In the genomic region with DNA sequence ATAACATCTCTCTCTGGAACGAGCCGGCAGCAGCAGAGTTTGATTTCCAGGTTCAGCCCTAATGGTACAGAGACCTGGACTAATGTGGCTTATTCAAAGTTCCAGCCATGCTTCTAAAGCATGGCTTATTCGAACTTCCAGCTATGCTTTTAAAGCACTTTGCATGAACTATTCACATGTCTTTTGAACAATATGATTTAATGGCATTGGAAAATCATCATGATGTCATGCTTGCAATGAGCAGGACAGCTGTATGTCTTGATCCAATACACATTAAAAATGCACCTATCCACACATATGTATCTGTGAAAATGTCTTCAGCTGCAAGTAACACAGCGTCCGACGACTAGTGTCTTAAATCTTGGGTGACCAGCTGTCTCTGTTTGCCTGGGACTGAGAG, we compare ENCODE assay signal across 24 cellular contexts.
"Had no signal": no experiment of that assay in that cellular context is flagged by ENCODE, and none has a peak within 500 bp of the region (broad histone marks: within the 10 kb centered on the region; RNA-seq: fewer than 3 reads in every experiment).

No MANE protein-coding gene starts in this region.

- FAIRE-seq: colon, endometrium, islet of Langerhans, keratinocyte had no signal

- H3K27ac ChIP-seq: coronary artery, esophagus squamous epithelium, gastrocnemius medialis, heart right ventricle, left lung, lower lobe of right lung had no signal

- H3K4me3 ChIP-seq: coronary artery, dorsolateral prefrontal cortex, esophagus squamous epithelium, gastrocnemius medialis, heart right ventricle, left lung, lower lobe of right lung, mucosa of descending colon had no signal

- ATAC-seq: effector memory CD8-positive, alpha-beta T cell; gastrocnemius medialis; heart right ventricle; left cardiac atrium; left lung; left ventricle myocardium superior; lower lobe of right lung; mucosa of descending colon had no signal

- H3K36me3 ChIP-seq: esophagus squamous epithelium, heart right ventricle, left lung, lower lobe of right lung had no signal

- H3K27me3 ChIP-seq: dorsolateral prefrontal cortex, esophagus squamous epithelium, gastrocnemius medialis, heart right ventricle, left lung had no signal

- H3K4me1 ChIP-seq: esophagus squamous epithelium, left lung, lower lobe of right lung had no signal

- H3K9me3 ChIP-seq: esophagus squamous epithelium, gastrocnemius medialis, heart right ventricle, left lung, lower lobe of right lung, mucosa of descending colon had no signal

- DNase-seq: dermis blood vessel endothelial cell; dorsolateral prefrontal cortex; effector CD8-positive, alpha-beta T cell; effector memory CD8-positive, alpha-beta T cell; endodermal cell; esophagus squamous epithelium; foreskin fibroblast; foreskin melanocyte; gastrocnemius medialis; glutamatergic neuron; head of caudate nucleus; heart right ventricle; hippocampal formation; left cardiac atrium; left lung; left ventricle myocardium superior; lower lobe of right lung; mesenchymal stem cell; mucosa of descending colon had no signal
